ENCODE assay signal across 1 cellular context in genomic region chr11:100498780-100499179, GRCh38.
TF ChIP-seq lines count a peak whose summit lies in the region.

No MANE protein-coding gene starts in this region.

TF ChIP-seq in HepG2, 621 proteins besides CTCF, POLR2A, EP300 and RAD21 (continued from another document):
- TF ChIP-seq PREB (CRISPR knock-in tag; IDR thresholded peaks at IDR 0.05) (no peak), MYC (CRISPR knock-in tag; IDR thresholded peaks at IDR 0.05; ENCODE audit: borderline replicate concordance) (no peak), YEATS4 (CRISPR knock-in tag; IDR thresholded peaks at IDR 0.05; ENCODE audit: borderline replicate concordance) (no peak), HMG20B (CRISPR knock-in tag; conservative IDR thresholded peaks at IDR 0.05) (no peak), SSRP1 (CRISPR knock-in tag; IDR thresholded peaks at IDR 0.05) (no peak), NFATC3 (CRISPR knock-in tag; IDR thresholded peaks at IDR 0.05) (no peak), ARNTL (CRISPR knock-in tag; IDR thresholded peaks at IDR 0.05) (no peak)
TF ChIP-seq in HepG2: peak in this region for 2.
